Comparison of ENCODE assay signal across 2 cellular contexts in the genomic region with DNA sequence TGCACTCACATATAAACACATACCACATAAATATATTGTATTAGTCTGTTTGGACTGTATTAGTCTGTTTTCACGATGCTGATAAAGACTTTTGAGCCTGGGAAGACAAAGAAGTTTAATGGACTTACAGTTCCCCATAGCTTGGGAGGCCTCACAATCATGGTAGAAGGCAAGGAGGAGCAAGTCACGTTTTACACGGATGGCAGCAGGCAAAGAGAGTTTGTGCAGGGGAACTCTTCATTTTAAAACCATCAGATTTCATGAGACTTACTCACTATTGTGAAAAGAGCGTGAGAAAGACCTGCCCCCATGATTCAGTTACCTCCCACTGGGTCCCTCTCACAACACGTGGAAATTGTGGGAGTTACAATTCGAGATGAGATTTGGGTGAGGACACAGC.
TF ChIP-seq lines count a peak whose summit lies in the region.

No MANE protein-coding gene starts in this region.

TF ChIP-seq in HepG2, 621 proteins besides CTCF, POLR2A, EP300 and RAD21:
- TF ChIP-seq SAFB2 (CRISPR knock-in tag; IDR thresholded peaks at IDR 0.05; ENCODE audit: borderline replicate concordance, low read depth) (no peak), ZNF431 (CRISPR knock-in tag; IDR thresholded peaks at IDR 0.05; ENCODE audit: borderline replicate concordance, low read depth) (0 out of 2 replicates have a peak, but pooled peaks have one; percentile 37)
TF ChIP-seq in HepG2: peak in this region for 1.

TF ChIP-seq in K562, 482 proteins besides CTCF, POLR2A, EP300 and RAD21:
- TF ChIP-seq SIX5 (IDR thresholded peaks at IDR 0.05; ENCODE audit: borderline replicate concordance in 1 of 2, insufficient read depth in 1 of 2, low read depth in 1 of 2, low read length in 2 of 2): no peak
- TF ChIP-seq ZFP36 (IDR thresholded peaks at IDR 0.05; ENCODE audit: low read depth, low read length, partially characterized antibody): peak; percentile 46
- TF ChIP-seq BCOR (IDR thresholded peaks at IDR 0.05): no peak
- no peak for TF ChIP-seq CHD2 (IDR thresholded peaks at IDR 0.05; ENCODE audit: low read depth, low read length)
- no peak for TF ChIP-seq ZSCAN32 (CRISPR knock-in tag; IDR thresholded peaks at IDR 0.05)
- TF ChIP-seq, protein P1, sequence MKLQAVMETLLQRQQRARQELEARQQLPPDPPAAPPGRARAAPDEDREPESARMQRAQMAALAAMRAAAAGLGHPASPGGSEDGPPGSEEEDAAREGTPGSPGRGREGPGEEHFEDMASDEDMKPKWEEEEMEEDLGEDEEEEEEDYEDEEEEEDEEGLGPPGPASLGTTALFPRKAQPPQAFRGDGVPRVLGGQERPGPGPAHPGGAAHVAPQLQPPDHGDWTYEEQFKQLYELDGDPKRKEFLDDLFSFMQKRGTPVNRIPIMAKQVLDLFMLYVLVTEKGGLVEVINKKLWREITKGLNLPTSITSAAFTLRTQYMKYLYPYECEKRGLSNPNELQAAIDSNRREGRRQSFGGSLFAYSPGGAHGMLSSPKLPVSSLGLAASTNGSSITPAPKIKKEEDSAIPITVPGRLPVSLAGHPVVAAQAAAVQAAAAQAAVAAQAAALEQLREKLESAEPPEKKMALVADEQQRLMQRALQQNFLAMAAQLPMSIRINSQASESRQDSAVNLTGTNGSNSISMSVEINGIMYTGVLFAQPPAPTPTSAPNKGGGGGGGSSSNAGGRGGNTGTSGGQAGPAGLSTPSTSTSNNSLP (IDR thresholded peaks at IDR 0.05; ENCODE audit: borderline replicate concordance, low read depth, low read length): no peak
- TF ChIP-seq ZNF431 (CRISPR knock-in tag; IDR thresholded peaks at IDR 0.05): peak; percentile 99
- TF ChIP-seq CBFB (CRISPR knock-in tag; IDR thresholded peaks at IDR 0.05): no peak
